In the genomic region with DNA sequence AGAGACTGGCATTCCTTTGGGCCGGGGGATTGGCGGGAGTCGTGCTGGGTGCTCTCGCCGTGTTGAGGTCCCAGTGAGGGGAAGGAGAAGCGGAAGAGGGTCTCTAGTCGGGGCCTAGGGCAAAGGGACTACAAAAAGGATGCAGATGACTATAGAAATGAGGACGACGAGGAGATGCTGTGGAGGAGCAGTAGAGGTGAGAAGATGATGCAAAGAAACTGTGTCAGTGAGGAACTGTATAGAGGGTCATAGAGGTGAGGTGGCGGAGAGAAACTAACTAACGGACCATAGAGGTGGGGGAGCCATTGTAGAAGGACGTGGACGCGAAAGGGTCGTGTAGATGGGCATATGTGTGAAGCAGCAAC, we compare ENCODE assay signal across 1 cellular context.
A peak's percentile ranks its signal among the peaks of the same experiment; 100 is the strongest.
TF ChIP-seq lines count a peak whose summit lies in the region.

No MANE protein-coding gene starts in this region.

TF ChIP-seq in H1, 55 proteins besides CTCF, POLR2A, EP300 and RAD21:
- TF ChIP-seq TBP (IDR thresholded peaks at IDR 0.05; ENCODE audit: low read depth, low read length) = no peak
- 0 out of 2 replicates have a peak, but pooled peaks have one; percentile 6 for TF ChIP-seq KDM5A (IDR thresholded peaks at IDR 0.05; ENCODE audit: low read length)
- TF ChIP-seq ASH2L (IDR thresholded peaks at IDR 0.05; ENCODE audit: low read length) = peak; percentile 78
- no peak for TF ChIP-seq HDAC6 (IDR thresholded peaks at IDR 0.05; ENCODE audit: low read depth, low read length)
- no peak for TF ChIP-seq JUN (IDR thresholded peaks at IDR 0.05; ENCODE audit: low read depth, low read length)
- TF ChIP-seq SUZ12 (IDR thresholded peaks at IDR 0.05; ENCODE audit: low read length) = no peak
- TF ChIP-seq, protein P1, sequence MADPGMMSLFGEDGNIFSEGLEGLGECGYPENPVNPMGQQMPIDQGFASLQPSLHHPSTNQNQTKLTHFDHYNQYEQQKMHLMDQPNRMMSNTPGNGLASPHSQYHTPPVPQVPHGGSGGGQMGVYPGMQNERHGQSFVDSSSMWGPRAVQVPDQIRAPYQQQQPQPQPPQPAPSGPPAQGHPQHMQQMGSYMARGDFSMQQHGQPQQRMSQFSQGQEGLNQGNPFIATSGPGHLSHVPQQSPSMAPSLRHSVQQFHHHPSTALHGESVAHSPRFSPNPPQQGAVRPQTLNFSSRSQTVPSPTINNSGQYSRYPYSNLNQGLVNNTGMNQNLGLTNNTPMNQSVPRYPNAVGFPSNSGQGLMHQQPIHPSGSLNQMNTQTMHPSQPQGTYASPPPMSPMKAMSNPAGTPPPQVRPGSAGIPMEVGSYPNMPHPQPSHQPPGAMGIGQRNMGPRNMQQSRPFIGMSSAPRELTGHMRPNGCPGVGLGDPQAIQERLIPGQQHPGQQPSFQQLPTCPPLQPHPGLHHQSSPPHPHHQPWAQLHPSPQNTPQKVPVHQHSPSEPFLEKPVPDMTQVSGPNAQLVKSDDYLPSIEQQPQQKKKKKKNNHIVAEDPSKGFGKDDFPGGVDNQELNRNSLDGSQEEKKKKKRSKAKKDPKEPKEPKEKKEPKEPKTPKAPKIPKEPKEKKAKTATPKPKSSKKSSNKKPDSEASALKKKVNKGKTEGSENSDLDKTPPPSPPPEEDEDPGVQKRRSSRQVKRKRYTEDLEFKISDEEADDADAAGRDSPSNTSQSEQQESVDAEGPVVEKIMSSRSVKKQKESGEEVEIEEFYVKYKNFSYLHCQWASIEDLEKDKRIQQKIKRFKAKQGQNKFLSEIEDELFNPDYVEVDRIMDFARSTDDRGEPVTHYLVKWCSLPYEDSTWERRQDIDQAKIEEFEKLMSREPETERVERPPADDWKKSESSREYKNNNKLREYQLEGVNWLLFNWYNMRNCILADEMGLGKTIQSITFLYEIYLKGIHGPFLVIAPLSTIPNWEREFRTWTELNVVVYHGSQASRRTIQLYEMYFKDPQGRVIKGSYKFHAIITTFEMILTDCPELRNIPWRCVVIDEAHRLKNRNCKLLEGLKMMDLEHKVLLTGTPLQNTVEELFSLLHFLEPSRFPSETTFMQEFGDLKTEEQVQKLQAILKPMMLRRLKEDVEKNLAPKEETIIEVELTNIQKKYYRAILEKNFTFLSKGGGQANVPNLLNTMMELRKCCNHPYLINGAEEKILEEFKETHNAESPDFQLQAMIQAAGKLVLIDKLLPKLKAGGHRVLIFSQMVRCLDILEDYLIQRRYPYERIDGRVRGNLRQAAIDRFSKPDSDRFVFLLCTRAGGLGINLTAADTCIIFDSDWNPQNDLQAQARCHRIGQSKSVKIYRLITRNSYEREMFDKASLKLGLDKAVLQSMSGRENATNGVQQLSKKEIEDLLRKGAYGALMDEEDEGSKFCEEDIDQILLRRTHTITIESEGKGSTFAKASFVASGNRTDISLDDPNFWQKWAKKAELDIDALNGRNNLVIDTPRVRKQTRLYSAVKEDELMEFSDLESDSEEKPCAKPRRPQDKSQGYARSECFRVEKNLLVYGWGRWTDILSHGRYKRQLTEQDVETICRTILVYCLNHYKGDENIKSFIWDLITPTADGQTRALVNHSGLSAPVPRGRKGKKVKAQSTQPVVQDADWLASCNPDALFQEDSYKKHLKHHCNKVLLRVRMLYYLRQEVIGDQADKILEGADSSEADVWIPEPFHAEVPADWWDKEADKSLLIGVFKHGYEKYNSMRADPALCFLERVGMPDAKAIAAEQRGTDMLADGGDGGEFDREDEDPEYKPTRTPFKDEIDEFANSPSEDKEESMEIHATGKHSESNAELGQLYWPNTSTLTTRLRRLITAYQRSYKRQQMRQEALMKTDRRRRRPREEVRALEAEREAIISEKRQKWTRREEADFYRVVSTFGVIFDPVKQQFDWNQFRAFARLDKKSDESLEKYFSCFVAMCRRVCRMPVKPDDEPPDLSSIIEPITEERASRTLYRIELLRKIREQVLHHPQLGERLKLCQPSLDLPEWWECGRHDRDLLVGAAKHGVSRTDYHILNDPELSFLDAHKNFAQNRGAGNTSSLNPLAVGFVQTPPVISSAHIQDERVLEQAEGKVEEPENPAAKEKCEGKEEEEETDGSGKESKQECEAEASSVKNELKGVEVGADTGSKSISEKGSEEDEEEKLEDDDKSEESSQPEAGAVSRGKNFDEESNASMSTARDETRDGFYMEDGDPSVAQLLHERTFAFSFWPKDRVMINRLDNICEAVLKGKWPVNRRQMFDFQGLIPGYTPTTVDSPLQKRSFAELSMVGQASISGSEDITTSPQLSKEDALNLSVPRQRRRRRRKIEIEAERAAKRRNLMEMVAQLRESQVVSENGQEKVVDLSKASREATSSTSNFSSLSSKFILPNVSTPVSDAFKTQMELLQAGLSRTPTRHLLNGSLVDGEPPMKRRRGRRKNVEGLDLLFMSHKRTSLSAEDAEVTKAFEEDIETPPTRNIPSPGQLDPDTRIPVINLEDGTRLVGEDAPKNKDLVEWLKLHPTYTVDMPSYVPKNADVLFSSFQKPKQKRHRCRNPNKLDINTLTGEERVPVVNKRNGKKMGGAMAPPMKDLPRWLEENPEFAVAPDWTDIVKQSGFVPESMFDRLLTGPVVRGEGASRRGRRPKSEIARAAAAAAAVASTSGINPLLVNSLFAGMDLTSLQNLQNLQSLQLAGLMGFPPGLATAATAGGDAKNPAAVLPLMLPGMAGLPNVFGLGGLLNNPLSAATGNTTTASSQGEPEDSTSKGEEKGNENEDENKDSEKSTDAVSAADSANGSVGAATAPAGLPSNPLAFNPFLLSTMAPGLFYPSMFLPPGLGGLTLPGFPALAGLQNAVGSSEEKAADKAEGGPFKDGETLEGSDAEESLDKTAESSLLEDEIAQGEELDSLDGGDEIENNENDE (IDR thresholded peaks at IDR 0.05; ENCODE audit: insufficient replicate concordance, low read length) = no peak
- no peak for TF ChIP-seq SP2 (IDR thresholded peaks at IDR 0.05; ENCODE audit: low read length)
- TF ChIP-seq CTBP2 (IDR thresholded peaks at IDR 0.05; ENCODE audit: borderline replicate concordance, insufficient read depth, insufficient read length, low read length) = no peak
- no peak for TF ChIP-seq GABPA (IDR thresholded peaks at IDR 0.05; ENCODE audit: borderline replicate concordance, insufficient read depth, low read length)
- TF ChIP-seq PHF8 (conservative IDR thresholded peaks at IDR 0.05; ENCODE audit: low read depth, low read length) = no peak
- TF ChIP-seq SP1 (IDR thresholded peaks at IDR 0.05; ENCODE audit: low read depth, low read length) = no peak
- no peak for TF ChIP-seq RNF2 (IDR thresholded peaks at IDR 0.05; ENCODE audit: borderline replicate concordance, low read depth, low read length, missing control alignments, poor library complexity, severe bottlenecking)
- peak; percentile 84 for TF ChIP-seq SAP30 (IDR thresholded peaks at IDR 0.05; ENCODE audit: insufficient read depth, insufficient replicate concordance, low read length)
- TF ChIP-seq EZH2 (IDR thresholded peaks at IDR 0.05; ENCODE audit: low read depth, low read length, severe bottlenecking) = no peak
- TF ChIP-seq E2F6 (IDR thresholded peaks at IDR 0.05) = no peak
- no peak for TF ChIP-seq BRCA1 (IDR thresholded peaks at IDR 0.05; ENCODE audit: low read depth, low read length)
- no peak for TF ChIP-seq POU5F1 (IDR thresholded peaks at IDR 0.05; ENCODE audit: low read depth, low read length)
- no peak for TF ChIP-seq ATF3 (IDR thresholded peaks at IDR 0.05; ENCODE audit: insufficient read depth, low read depth, low read length)
